ENCODE assay signal across 24 cellular contexts in the genomic region with DNA sequence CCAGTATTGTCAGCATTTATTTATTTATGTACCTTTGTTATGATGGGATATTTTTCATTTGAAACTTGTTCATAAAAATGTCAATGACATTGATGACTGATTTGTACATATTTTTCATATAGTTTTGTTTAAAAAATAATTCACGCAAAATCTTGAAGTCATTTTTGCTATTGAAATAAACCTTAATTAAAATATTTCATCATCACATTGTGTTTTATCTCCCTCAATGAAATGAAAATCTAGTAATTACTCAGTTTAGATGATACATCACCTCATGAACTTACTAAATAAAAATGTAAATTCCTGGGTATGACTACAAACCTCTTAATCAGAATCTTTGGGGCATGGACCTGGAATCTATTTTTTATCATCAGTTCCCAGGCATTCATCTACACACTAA.
DNase-seq lines count a peak whose midpoint lies in the region; ATAC-seq, FAIRE-seq and TF ChIP-seq lines count a peak whose summit lies in the region.
"Had no signal": no experiment of that assay in that cellular context is flagged by ENCODE, and none has a peak within 500 bp of the region (broad histone marks: within the 10 kb centered on the region; RNA-seq: fewer than 3 reads in every experiment).

No MANE protein-coding gene starts in this region.

- H3K4me2 ChIP-seq in HepG2 (ENCODE audit: low read depth, low read length): no peak overlapping the region
- no peak overlapping the region for H3K4me2 ChIP-seq in K562 (ENCODE audit: insufficient read depth, low read length)
- H3K4me2 ChIP-seq: BLaER1 treated with 17β-estradiol and CSF1 and Interleukin-3, amounts not matched to agents 10 nM and 100 nM had no signal

- H3K27me3 ChIP-seq in HepG2 (ENCODE audit: control insufficient read depth in 1 of 2, insufficient read depth in 2 of 2, low read length in 2 of 2) (no peaks in the 10 kb centered on the region), right lobe of liver (no peaks in the 10 kb centered on the region), K562 (ENCODE audit: control insufficient read depth in 2 of 2, insufficient read depth in 2 of 2, low read length in 2 of 2) (0 out of 5 replicates have a peak, but pooled peaks cover 0 to 4% of the 10 kb centered on the region in 2 experiments)
- H3K27me3 ChIP-seq: BE2C; BLaER1 treated with 17β-estradiol and CSF1 and Interleukin-3, amounts not matched to agents 10 nM and 100 nM had no signal

- H3K4me3 ChIP-seq in HepG2 (replicated peaks in 1 of 3; ENCODE audit: insufficient read depth in 1 of 3, low read depth in 2 of 3, low read length in 3 of 3) (no peak overlapping the region), right lobe of liver (no peak overlapping the region), K562 (no peak overlapping the region), kidney (ENCODE audit: low read length in 2 of 2) (no peak overlapping the region)
- H3K4me3 ChIP-seq: BLaER1 treated with 17β-estradiol and CSF1 and Interleukin-3, amounts not matched to agents 10 nM and 100 nM; GM23248 had no signal

- CTCF ChIA-PET in HepG2 (lab: Yijun Ruan, JAX; ENCODE audit: low intra/inter-chr PET ratio, low total read pairs): no interaction called here
- CTCF ChIA-PET in K562 (lab: Yijun Ruan, JAX; ENCODE audit: low intra/inter-chr PET ratio): no interaction called here

- 56% methylated on average over 1 of the region's 1 CpG for WGBS in HepG2 (ENCODE audit: low lambda C conversion rate)
- 32% methylated on average over 1 of the region's 1 CpG for WGBS in right lobe of liver (ENCODE audit: insufficient coverage, low coverage, low lambda C conversion rate, missing lambda C conversion rate)
- WGBS in K562 (ENCODE audit: insufficient coverage, low coverage, missing lambda C conversion rate): 96% methylated on average over 1 of the region's 1 CpG

- no peaks in the 10 kb centered on the region for H3K79me2 ChIP-seq in HepG2 (ENCODE audit: insufficient read depth, low read length)
- no peaks in the 10 kb centered on the region for H3K79me2 ChIP-seq in K562 (ENCODE audit: control insufficient read depth, insufficient read depth, low read length)

- TF ChIP-seq EP300 in HepG2 (IDR thresholded peaks at IDR 0.05; ENCODE audit: low read depth in 2 of 2, low read length in 2 of 2) (no peak), HepG2 (CRISPR knock-in tag; IDR thresholded peaks at IDR 0.05; ENCODE audit: borderline replicate concordance) (no peak), K562 (IDR thresholded peaks at IDR 0.05; ENCODE audit: low read length) (no peak)

- H4K20me1 ChIP-seq in HepG2 (ENCODE audit: insufficient read depth, low read length): no peaks in the 10 kb centered on the region
- no peaks in the 10 kb centered on the region for H4K20me1 ChIP-seq in K562 (replicated peaks; ENCODE audit: control insufficient read depth, insufficient read depth, low read length)
- H4K20me1 ChIP-seq: BLaER1 treated with 17β-estradiol and CSF1 and Interleukin-3, amounts not matched to agents 10 nM and 100 nM had no signal

- TF ChIP-seq POLR2A in HepG2 (IDR thresholded peaks at IDR 0.05; ENCODE audit: insufficient read depth in 1 of 2, low read depth in 2 of 2, low read length in 2 of 2) (no peak), right lobe of liver (IDR thresholded peaks at IDR 0.05) (no peak), K562 (conservative IDR thresholded peaks at IDR 0.05) (no peak)

- no peak for DNase-seq in HepG2 (ENCODE audit: low spot score)
- DNase-seq in right lobe of liver: no peak
- no peak for DNase-seq in K562 (ENCODE audit: extremely low read depth in 1 of 4, low spot score in 3 of 4)
- DNase-seq in kidney: no peak
- no peak for DNase-seq in KG1 (lab: John Stamatoyannopoulos, UW)
- no peak for DNase-seq in DMS 273 treated with DMSO at 0.1 percent for 48 hours (lab: John Stamatoyannopoulos, UW)
- DNase-seq: ACHN; AML-193; BE2C; CD4-positive, alpha-beta T cell; CD8-positive, alpha-beta memory T cell; DMS53; DMS79 treated with DMSO at 0.1 percent for 48 hours; GF-D8; GM23248; H7; HCEC 1CT had no signal

- intact Hi-C loops in HepG2 (cut with micrococcal nuclease; ENCODE audit: unreplicated experiment): no loop called here
- intact Hi-C loops in right lobe of liver (cut with DNase I): no loop called here
- intact Hi-C loops in K562 (cut with micrococcal nuclease): no loop called here
- intact Hi-C loops in kidney (cut with DNase I): no loop called here

- BruUV-seq in HepG2 (replicated peaks; lab: Mats Ljungman, UMichigan) (no TSS peak), K562 (replicated peaks; lab: Mats Ljungman, UMichigan) (no TSS peak)

- H3K27ac ChIP-seq in HepG2 (ENCODE audit: extremely low read length, insufficient read depth, low read length) (no peak overlapping the region), right lobe of liver (no peak overlapping the region), K562 (ENCODE audit: extremely low read depth, low read depth, low read length) (no peak overlapping the region), kidney (ENCODE audit: low read depth in 2 of 2, low read length in 2 of 2) (no peak overlapping the region)
- H3K27ac ChIP-seq: 22Rv1; BLaER1 treated with 17β-estradiol and CSF1 and Interleukin-3, amounts not matched to agents 10 nM and 100 nM; GM23248 had no signal

- no peaks in the 10 kb centered on the region for H3K9me3 ChIP-seq in HepG2 (ENCODE audit: low read length)
- no peaks in the 10 kb centered on the region for H3K9me3 ChIP-seq in right lobe of liver
- H3K9me3 ChIP-seq in K562 (replicated peaks; ENCODE audit: control insufficient read depth, insufficient read depth, low read depth, low read length): no peaks in the 10 kb centered on the region
- H3K9me3 ChIP-seq in kidney (ENCODE audit: control insufficient read depth in 1 of 2, low read length in 2 of 2): no peaks in the 10 kb centered on the region
- H3K9me3 ChIP-seq: BE2C; BLaER1 treated with 17β-estradiol and CSF1 and Interleukin-3, amounts not matched to agents 10 nM and 100 nM had no signal

- in situ Hi-C loops in HepG2 (cut with HindIII; ENCODE audit: extremely low pct_ligation_motif_present, low pct_unique_long_range_greater_than_20kb) (no loop called here), K562 (cut with MboI) (no loop called here)

- TF ChIP-seq CTCF in HepG2 (CRISPR knock-in tag; IDR thresholded peaks at IDR 0.05) (no peak), right lobe of liver (IDR thresholded peaks at IDR 0.05) (no peak), K562 (IDR thresholded peaks at IDR 0.05 in 2 of 3, conservative IDR thresholded peaks at IDR 0.05 in 1 of 3; ENCODE audit: insufficient read depth in 2 of 3, low read depth in 1 of 3, low read length in 3 of 3) (no peak), kidney (IDR thresholded peaks at IDR 0.05; ENCODE audit: borderline replicate concordance, extremely low read depth, insufficient read depth) (no peak)

- H3K4me1 ChIP-seq in HepG2 (ENCODE audit: insufficient read depth, low read length) (no peaks in the 10 kb centered on the region), right lobe of liver (no peaks in the 10 kb centered on the region), K562 (replicated peaks in 1 of 2; ENCODE audit: control insufficient read depth in 2 of 2, insufficient read depth in 2 of 2, low read length in 2 of 2) (peaks cover 0 to 8% of the 10 kb centered on the region in 2 experiments; a peak in 2 of 5 replicates), kidney (ENCODE audit: control insufficient read depth in 1 of 2, insufficient read depth in 1 of 2, low read depth in 1 of 2, low read length in 2 of 2) (no peaks in the 10 kb centered on the region)
- H3K4me1 ChIP-seq: BE2C had no signal

- FAIRE-seq in HepG2 (lab: Jason Lieb, UNC): no peak
- FAIRE-seq in K562 (lab: Jason Lieb, UNC): no peak
- FAIRE-seq in kidney (lab: Jason Lieb, UNC): peak; percentile 70
- FAIRE-seq: A204.1, D721Med, GM12891, GM19239, H1 had no signal

- no peak for TF ChIP-seq RAD21 in HepG2 (CRISPR knock-in tag; IDR thresholded peaks at IDR 0.05)
- no peak for TF ChIP-seq RAD21 in K562 (CRISPR knock-in tag; conservative IDR thresholded peaks at IDR 0.05 in 1 of 2, IDR thresholded peaks at IDR 0.05 in 1 of 2)

- peaks cover 5 to 28% of the 10 kb centered on the region in 2 experiments; a peak in 3 of 5 replicates for H3K36me3 ChIP-seq in HepG2 (replicated peaks in 1 of 2; ENCODE audit: control insufficient read depth in 1 of 2, insufficient read depth in 2 of 2, low read length in 2 of 2)
- peaks cover 0 to 9% (median 0%) of the 10 kb centered on the region in 4 donors for H3K36me3 ChIP-seq in right lobe of liver
- H3K36me3 ChIP-seq in K562 (ENCODE audit: control insufficient read depth, insufficient read depth, low read length): peaks cover 9% of the 10 kb centered on the region; the same call in 2 of the 3 replicates
- H3K36me3 ChIP-seq in kidney (ENCODE audit: control insufficient read depth in 1 of 2, insufficient read depth in 2 of 2, low read length in 2 of 2): peaks cover 8 to 11% of the 10 kb centered on the region in 2 donors
- H3K36me3 ChIP-seq: BE2C had no signal

- H3K9ac ChIP-seq in HepG2 (ENCODE audit: insufficient read depth, low read depth, low read length) (no peak overlapping the region), K562 (ENCODE audit: insufficient read depth in 1 of 2, low read depth in 2 of 2, low read length in 2 of 2) (no peak overlapping the region), kidney (ENCODE audit: low read length in 2 of 2) (no peak overlapping the region)
- H3K9ac ChIP-seq: BLaER1 treated with 17β-estradiol and CSF1 and Interleukin-3, amounts not matched to agents 10 nM and 100 nM; GM23248 had no signal

- no peak overlapping the region for H2AFZ ChIP-seq in HepG2 (ENCODE audit: low read length)
- H2AFZ ChIP-seq in K562 (ENCODE audit: low read depth, low read length): no peak overlapping the region
- H2AFZ ChIP-seq: GM23248 had no signal

- H3K9me1 ChIP-seq in K562 (ENCODE audit: control insufficient read depth, insufficient read depth, low read length): no peaks in the 10 kb centered on the region

- POLR2A ChIA-PET in HepG2 (lab: Yijun Ruan, JAX): no interaction called here
- POLR2A ChIA-PET in K562 (lab: Yijun Ruan, JAX): no interaction called here

- ATAC-seq in HepG2 (no peak), right lobe of liver (no peak), K562 (no peak)

TF ChIP-seq in HepG2, 621 proteins besides CTCF, POLR2A, EP300 and RAD21:
- peak; percentile 5; the same call in 1 of the 2 replicates for TF ChIP-seq ATF7 (IDR thresholded peaks at IDR 0.05)
- TF ChIP-seq ATF7 (CRISPR knock-in tag; IDR thresholded peaks at IDR 0.05): no peak
- TF ChIP-seq ZFP90 (CRISPR knock-in tag; IDR thresholded peaks at IDR 0.05; ENCODE audit: borderline replicate concordance): no peak

TF ChIP-seq in K562, 482 proteins besides CTCF, POLR2A, EP300 and RAD21 (continues in another document):
- TF ChIP-seq CEBPB (tag; IDR thresholded peaks at IDR 0.05): 0 out of 2 replicates have a peak, but pooled peaks have one; percentile 7
